2 cellular contexts compared by ENCODE assay signal in the genomic region with DNA sequence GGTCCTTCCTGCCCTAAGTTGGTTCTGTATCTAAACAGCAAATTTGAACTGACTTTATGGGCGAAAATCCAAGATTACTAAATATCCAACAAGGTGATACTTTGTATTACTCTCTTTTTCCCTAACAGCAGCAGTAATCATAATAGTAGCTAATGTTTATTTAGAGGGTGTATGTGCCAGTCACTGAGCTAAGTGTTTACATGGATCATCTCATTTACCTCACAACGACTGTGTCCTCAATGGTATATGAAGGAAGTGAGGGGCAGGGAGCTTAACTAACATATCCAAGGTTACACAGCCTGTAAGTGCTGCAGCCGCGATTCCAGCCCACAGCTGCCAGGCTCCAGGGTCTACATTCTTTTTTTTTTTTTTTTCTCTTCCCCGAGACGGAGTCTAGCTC.
TF ChIP-seq lines count a peak whose summit lies in the region.

No MANE protein-coding gene starts in this region.

TF ChIP-seq in A549, 52 proteins besides CTCF, POLR2A, EP300 and RAD21:
- TF ChIP-seq RNF2 (IDR thresholded peaks at IDR 0.05; ENCODE audit: borderline replicate concordance, low read depth) (no peak), ZFP36 (IDR thresholded peaks at IDR 0.05; ENCODE audit: borderline replicate concordance, partially characterized antibody) (no peak), POLR2AphosphoS2 (conservative IDR thresholded peaks at IDR 0.05; ENCODE audit: low read length) (no peak), NFE2L2 (conservative IDR thresholded peaks at IDR 0.05; ENCODE audit: low read length) (no peak)

TF ChIP-seq in GM23338, 12 proteins besides CTCF, POLR2A, EP300 and RAD21:
- TF ChIP-seq, protein P1, sequence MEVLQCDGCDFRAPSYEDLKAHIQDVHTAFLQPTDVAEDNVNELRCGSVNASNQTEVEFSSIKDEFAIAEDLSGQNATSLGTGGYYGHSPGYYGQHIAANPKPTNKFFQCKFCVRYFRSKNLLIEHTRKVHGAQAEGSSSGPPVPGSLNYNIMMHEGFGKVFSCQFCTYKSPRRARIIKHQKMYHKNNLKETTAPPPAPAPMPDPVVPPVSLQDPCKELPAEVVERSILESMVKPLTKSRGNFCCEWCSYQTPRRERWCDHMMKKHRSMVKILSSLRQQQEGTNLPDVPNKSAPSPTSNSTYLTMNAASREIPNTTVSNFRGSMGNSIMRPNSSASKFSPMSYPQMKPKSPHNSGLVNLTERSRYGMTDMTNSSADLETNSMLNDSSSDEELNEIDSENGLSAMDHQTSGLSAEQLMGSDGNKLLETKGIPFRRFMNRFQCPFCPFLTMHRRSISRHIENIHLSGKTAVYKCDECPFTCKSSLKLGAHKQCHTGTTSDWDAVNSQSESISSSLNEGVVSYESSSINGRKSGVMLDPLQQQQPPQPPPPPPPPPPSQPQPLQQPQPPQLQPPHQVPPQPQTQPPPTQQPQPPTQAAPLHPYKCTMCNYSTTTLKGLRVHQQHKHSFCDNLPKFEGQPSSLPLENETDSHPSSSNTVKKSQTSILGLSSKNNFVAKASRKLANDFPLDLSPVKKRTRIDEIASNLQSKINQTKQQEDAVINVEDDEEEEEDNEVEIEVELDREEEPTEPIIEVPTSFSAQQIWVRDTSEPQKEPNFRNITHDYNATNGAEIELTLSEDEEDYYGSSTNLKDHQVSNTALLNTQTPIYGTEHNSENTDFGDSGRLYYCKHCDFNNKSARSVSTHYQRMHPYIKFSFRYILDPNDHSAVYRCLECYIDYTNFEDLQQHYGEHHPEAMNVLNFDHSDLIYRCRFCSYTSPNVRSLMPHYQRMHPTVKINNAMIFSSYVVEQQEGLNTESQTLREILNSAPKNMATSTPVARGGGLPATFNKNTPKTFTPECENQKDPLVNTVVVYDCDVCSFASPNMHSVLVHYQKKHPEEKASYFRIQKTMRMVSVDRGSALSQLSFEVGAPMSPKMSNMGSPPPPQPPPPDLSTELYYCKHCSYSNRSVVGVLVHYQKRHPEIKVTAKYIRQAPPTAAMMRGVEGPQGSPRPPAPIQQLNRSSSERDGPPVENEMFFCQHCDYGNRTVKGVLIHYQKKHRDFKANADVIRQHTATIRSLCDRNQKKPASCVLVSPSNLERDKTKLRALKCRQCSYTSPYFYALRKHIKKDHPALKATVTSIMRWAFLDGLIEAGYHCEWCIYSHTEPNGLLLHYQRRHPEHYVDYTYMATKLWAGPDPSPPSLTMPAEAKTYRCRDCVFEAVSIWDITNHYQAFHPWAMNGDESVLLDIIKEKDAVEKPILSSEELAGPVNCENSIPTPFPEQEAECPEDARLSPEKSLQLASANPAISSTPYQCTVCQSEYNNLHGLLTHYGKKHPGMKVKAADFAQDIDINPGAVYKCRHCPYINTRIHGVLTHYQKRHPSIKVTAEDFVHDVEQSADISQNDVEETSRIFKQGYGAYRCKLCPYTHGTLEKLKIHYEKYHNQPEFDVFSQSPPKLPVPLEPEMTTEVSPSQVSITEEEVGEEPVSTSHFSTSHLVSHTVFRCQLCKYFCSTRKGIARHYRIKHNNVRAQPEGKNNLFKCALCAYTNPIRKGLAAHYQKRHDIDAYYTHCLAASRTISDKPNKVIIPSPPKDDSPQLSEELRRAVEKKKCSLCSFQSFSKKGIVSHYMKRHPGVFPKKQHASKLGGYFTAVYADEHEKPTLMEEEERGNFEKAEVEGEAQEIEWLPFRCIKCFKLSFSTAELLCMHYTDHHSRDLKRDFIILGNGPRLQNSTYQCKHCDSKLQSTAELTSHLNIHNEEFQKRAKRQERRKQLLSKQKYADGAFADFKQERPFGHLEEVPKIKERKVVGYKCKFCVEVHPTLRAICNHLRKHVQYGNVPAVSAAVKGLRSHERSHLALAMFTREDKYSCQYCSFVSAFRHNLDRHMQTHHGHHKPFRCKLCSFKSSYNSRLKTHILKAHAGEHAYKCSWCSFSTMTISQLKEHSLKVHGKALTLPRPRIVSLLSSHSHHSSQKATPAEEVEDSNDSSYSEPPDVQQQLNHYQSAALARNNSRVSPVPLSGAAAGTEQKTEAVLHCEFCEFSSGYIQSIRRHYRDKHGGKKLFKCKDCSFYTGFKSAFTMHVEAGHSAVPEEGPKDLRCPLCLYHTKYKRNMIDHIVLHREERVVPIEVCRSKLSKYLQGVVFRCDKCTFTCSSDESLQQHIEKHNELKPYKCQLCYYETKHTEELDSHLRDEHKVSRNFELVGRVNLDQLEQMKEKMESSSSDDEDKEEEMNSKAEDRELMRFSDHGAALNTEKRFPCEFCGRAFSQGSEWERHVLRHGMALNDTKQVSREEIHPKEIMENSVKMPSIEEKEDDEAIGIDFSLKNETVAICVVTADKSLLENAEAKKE (CRISPR knock-in tag; IDR thresholded peaks at IDR 0.05): no peak
- TF ChIP-seq ZNF331 (CRISPR knock-in tag; IDR thresholded peaks at IDR 0.05; ENCODE audit: low read depth): no peak
- TF ChIP-seq, protein P2, sequence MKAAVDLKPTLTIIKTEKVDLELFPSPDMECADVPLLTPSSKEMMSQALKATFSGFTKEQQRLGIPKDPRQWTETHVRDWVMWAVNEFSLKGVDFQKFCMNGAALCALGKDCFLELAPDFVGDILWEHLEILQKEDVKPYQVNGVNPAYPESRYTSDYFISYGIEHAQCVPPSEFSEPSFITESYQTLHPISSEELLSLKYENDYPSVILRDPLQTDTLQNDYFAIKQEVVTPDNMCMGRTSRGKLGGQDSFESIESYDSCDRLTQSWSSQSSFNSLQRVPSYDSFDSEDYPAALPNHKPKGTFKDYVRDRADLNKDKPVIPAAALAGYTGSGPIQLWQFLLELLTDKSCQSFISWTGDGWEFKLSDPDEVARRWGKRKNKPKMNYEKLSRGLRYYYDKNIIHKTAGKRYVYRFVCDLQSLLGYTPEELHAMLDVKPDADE (IDR thresholded peaks at IDR 0.05): no peak
- TF ChIP-seq CREB1 (CRISPR knock-in tag; IDR thresholded peaks at IDR 0.05; ENCODE audit: low read depth): no peak
- TF ChIP-seq, protein P3, sequence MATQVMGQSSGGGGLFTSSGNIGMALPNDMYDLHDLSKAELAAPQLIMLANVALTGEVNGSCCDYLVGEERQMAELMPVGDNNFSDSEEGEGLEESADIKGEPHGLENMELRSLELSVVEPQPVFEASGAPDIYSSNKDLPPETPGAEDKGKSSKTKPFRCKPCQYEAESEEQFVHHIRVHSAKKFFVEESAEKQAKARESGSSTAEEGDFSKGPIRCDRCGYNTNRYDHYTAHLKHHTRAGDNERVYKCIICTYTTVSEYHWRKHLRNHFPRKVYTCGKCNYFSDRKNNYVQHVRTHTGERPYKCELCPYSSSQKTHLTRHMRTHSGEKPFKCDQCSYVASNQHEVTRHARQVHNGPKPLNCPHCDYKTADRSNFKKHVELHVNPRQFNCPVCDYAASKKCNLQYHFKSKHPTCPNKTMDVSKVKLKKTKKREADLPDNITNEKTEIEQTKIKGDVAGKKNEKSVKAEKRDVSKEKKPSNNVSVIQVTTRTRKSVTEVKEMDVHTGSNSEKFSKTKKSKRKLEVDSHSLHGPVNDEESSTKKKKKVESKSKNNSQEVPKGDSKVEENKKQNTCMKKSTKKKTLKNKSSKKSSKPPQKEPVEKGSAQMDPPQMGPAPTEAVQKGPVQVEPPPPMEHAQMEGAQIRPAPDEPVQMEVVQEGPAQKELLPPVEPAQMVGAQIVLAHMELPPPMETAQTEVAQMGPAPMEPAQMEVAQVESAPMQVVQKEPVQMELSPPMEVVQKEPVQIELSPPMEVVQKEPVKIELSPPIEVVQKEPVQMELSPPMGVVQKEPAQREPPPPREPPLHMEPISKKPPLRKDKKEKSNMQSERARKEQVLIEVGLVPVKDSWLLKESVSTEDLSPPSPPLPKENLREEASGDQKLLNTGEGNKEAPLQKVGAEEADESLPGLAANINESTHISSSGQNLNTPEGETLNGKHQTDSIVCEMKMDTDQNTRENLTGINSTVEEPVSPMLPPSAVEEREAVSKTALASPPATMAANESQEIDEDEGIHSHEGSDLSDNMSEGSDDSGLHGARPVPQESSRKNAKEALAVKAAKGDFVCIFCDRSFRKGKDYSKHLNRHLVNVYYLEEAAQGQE (IDR thresholded peaks at IDR 0.05; ENCODE audit: unreplicated experiment): no peak
- TF ChIP-seq ZNF114 (CRISPR knock-in tag; IDR thresholded peaks at IDR 0.05): no peak
- TF ChIP-seq POLR2AphosphoS5 (IDR thresholded peaks at IDR 0.05; ENCODE audit: low read depth): no peak
- TF ChIP-seq STAT1 (IDR thresholded peaks at IDR 0.05; ENCODE audit: unreplicated experiment): no peak
- no peak for TF ChIP-seq NANOG (IDR thresholded peaks at IDR 0.05; ENCODE audit: borderline replicate concordance)
- no peak for TF ChIP-seq JUNB (IDR thresholded peaks at IDR 0.05; ENCODE audit: unreplicated experiment)
- TF ChIP-seq EZH2phosphoT487 (IDR thresholded peaks at IDR 0.05; ENCODE audit: unreplicated experiment): no peak
- TF ChIP-seq EZH2 (IDR thresholded peaks at IDR 0.05; ENCODE audit: low read depth, unreplicated experiment): no peak
